35 cellular contexts compared by ENCODE assay signal in genomic region chr15:50848349-50848748, GRCh38.
"Had no signal": no experiment of that assay in that cellular context is flagged by ENCODE, and none has a peak within 500 bp of the region (broad histone marks: within the 10 kb centered on the region; RNA-seq: fewer than 3 reads in every experiment).

No MANE protein-coding gene starts in this region.

- H3K36me3 ChIP-seq: MG63 had no signal

- H3K4me3 ChIP-seq: MG63 had no signal

- H3K27me3 ChIP-seq: MG63 had no signal

- DNase-seq: Karpas-422, Kasumi-1, MG63, MM.1S, MV-4-11, NCI-H1048, NCI-H1092, NCI-H1092 treated with DMSO at 0.1 percent for 48 hours, NCI-H1105, NCI-H1105 treated with DMSO at 0.1 percent for 48 hours, NCI-H1417, NCI-H1417 treated with DMSO at 0.1 percent for 48 hours, NCI-H1436, NCI-H1436 treated with DMSO at 0.1 percent for 48 hours, NCI-H146, NCI-H1694, NCI-H1694 treated with DMSO at 0.1 percent for 48 hours, NCI-H187, NCI-H187 treated with DMSO at 0.1 percent for 48 hours, NCI-H1930, NCI-H2029, NCI-H2029 treated with DMSO at 0.1 percent for 48 hours, NCI-H2081, NCI-H2081 treated with DMSO at 0.1 percent for 48 hours, NCI-H2107, NCI-H2171, NCI-H2171 treated with DMSO at 0.1 percent for 48 hours, NCI-H2227 treated with DMSO at 0.1 percent for 48 hours, NCI-H226, NCI-H345, NCI-H446, NCI-H446 treated with DMSO at 0.1 percent for 48 hours, NCI-H510A, NCI-H510A treated with DMSO at 0.1 percent for 48 hours, NCI-H524 had no signal
